ENCODE assay signal across 1 cellular context in the genomic region with DNA sequence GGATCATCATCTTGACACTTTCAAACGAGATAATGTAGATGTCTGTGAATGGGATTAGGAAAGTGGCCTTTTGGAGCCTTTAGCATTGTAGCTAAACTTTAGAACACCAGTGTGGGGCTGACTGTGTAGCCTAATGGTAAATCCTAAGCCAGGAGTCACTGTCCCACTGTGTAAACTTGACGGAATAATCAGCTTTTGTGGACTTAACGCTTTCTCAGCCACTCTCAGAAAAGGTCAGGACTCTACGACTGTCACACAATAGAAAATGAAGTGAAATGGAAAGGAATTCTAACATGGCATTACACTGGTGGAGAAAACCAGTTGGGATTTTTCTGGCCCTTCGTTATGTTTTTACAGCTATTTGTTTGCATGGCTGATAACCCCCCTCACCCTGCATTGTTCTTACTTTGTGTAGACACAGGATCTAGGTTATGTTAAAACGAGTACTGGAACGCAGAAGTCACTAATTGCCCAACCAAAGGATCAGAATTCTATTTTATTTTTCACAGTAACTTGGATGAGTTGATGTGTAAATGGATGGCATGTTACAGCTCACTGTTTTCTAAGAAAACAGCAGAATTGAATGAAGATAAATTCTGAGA.
TF ChIP-seq lines count a peak whose summit lies in the region.

No MANE protein-coding gene starts in this region.

TF ChIP-seq in WTC11, 78 proteins besides CTCF, POLR2A, EP300 and RAD21 (continued from another document):
- TF ChIP-seq ZBTB43 (CRISPR knock-in tag; IDR thresholded peaks at IDR 0.05) (no peak), ELF4 (CRISPR knock-in tag; IDR thresholded peaks at IDR 0.05; ENCODE audit: low read depth) (no peak)
